28 cellular contexts compared by ENCODE assay signal in genomic region chr2:142718731-142719130, GRCh38.
"Had no signal": no experiment of that assay in that cellular context is flagged by ENCODE, and none has a peak within 500 bp of the region (broad histone marks: within the 10 kb centered on the region; RNA-seq: fewer than 3 reads in every experiment).

No MANE protein-coding gene starts in this region.

- H3K27me3 ChIP-seq: gastrocnemius medialis, neutrophil, right atrium auricular region, stomach, thyroid gland had no signal

- H3K4me1 ChIP-seq: gastrocnemius medialis, parathyroid adenoma, right atrium auricular region, stomach, thyroid gland had no signal

- H3K9me3 Mint-ChIP-seq: memory B cell, mesothelial cell of epicardium, type B pancreatic cell had no signal

- H3K27me3 Mint-ChIP-seq: memory B cell; naive B cell; natural killer cell treated with Interleukin-12 subunit alpha and Interleukin-12 subunit beta and Interleukin-15 and Interleukin-18, amount 100 ng/mL, for 72 hours; progenitor cell of endocrine pancreas; type B pancreatic cell had no signal

- DNase-seq: dermis blood vessel endothelial cell; effector memory CD4-positive, alpha-beta T cell; erythroblast; gastrocnemius medialis; head of caudate nucleus; kidney; mucosa of descending colon; naive B cell; stimulated activated CD4-positive, alpha-beta T cell treated with anti-CD3 and anti-CD28 coated beads, Interleukin-2, amount 100 ng/mL, for 24 hours; stimulated activated CD4-positive, alpha-beta T cell treated with anti-CD3 and anti-CD28 coated beads, Interleukin-4, amount 100 ng/mL, for 24 hours; stimulated activated naive CD4-positive, alpha-beta T cell treated with Interleukin-2 at 50 U/mL for 16 hours; stomach; thyroid gland had no signal

- H3K9me3 ChIP-seq: gastrocnemius medialis, mucosa of descending colon, neutrophil, right atrium auricular region, stomach, thyroid gland had no signal

- ATAC-seq: gastrocnemius medialis; left lobe of liver; mucosa of descending colon; natural killer cell treated with Interleukin-12 subunit alpha and Interleukin-12 subunit beta and Interleukin-15 and Interleukin-18, amount 100 ng/mL, for 72 hours; sciatic nerve; stimulated activated effector memory CD8-positive, alpha-beta T cell treated with anti-CD3 and anti-CD28 coated beads, Interleukin-12 subunit alpha, Interleukin-12 subunit beta, amount 100 ng/mL, for 72 hours had no signal

- H3K36me3 ChIP-seq: gastrocnemius medialis, neutrophil, right atrium auricular region, stomach, thyroid gland had no signal

- FAIRE-seq: endothelial cell of umbilical vein, kidney had no signal

- H3K4me3 Mint-ChIP-seq: memory B cell; mesothelial cell of epicardium; naive B cell; natural killer cell treated with Interleukin-12 subunit alpha and Interleukin-12 subunit beta and Interleukin-15 and Interleukin-18, amount 100 ng/mL, for 72 hours; neural crest cell; stimulated activated effector memory CD8-positive, alpha-beta T cell treated with anti-CD3 and anti-CD28 coated beads, Interleukin-12 subunit alpha, Interleukin-12 subunit beta, amount 100 ng/mL, for 72 hours; type B pancreatic cell had no signal

- H3K36me3 Mint-ChIP-seq: memory B cell; mesothelial cell of epicardium; naive B cell; natural killer cell treated with Interleukin-12 subunit alpha and Interleukin-12 subunit beta and Interleukin-15 and Interleukin-18, amount 100 ng/mL, for 72 hours; stimulated activated effector memory CD8-positive, alpha-beta T cell treated with anti-CD3 and anti-CD28 coated beads, Interleukin-12 subunit alpha, Interleukin-12 subunit beta, amount 100 ng/mL, for 72 hours; type B pancreatic cell had no signal

- H3K4me1 Mint-ChIP-seq: naive B cell; stimulated activated effector memory CD8-positive, alpha-beta T cell treated with anti-CD3 and anti-CD28 coated beads, Interleukin-12 subunit alpha, Interleukin-12 subunit beta, amount 100 ng/mL, for 72 hours had no signal

- H3K27ac Mint-ChIP-seq: memory B cell; mesothelial cell of epicardium; naive B cell; natural killer cell treated with Interleukin-12 subunit alpha and Interleukin-12 subunit beta and Interleukin-15 and Interleukin-18, amount 100 ng/mL, for 72 hours; progenitor cell of endocrine pancreas; stimulated activated effector memory CD8-positive, alpha-beta T cell treated with anti-CD3 and anti-CD28 coated beads, Interleukin-12 subunit alpha, Interleukin-12 subunit beta, amount 100 ng/mL, for 72 hours; type B pancreatic cell had no signal

- H3K4me3 ChIP-seq: coronary artery, gastrocnemius medialis, lung, mucosa of descending colon, right atrium auricular region, stomach, thyroid gland had no signal
